8 cellular contexts compared by ENCODE assay signal in genomic region chr9:96418074-96418919, GRCh38. TPM values are rescaled to one million over a fixed set of nuclear protein-coding genes. Genes with fewer than 3 reads are reported as not detected.
DNase-seq lines count a peak whose midpoint lies in the region; ATAC-seq and TF ChIP-seq lines count a peak whose summit lies in the region.

ZNF367 (minus strand) TSS chr9:96418370; CDS start chr9:96418032, 338 bp downstream.

- TF ChIP-seq CTCF in uterus (IDR thresholded peaks at IDR 0.05) = no peak

- peak within 1 kb of the TSS; percentile 89 for H3K4me3 Mint-ChIP-seq in T-helper 17 cell

- no peaks in the 10 kb centered on the region for H3K27me3 Mint-ChIP-seq in T-helper 17 cell

- DNase-seq in NCI-H187 (lab: John Stamatoyannopoulos, UW) = peak; percentile 92
- peak; percentile 80 to 92 (median 89) for DNase-seq in T-helper 17 cell
- peak; percentile 75 to 100 (median 94) for DNase-seq in amygdala (lab: John Stamatoyannopoulos, UW)
- DNase-seq in left ventricle myocardium superior = peak; percentile 99
- DNase-seq in pulmonary artery endothelial cell (ENCODE audit: low read depth, low spot score) = peak; percentile 92
- DNase-seq in uterus = peak; percentile 96 to 97

- peaks cover 23% of the 10 kb centered on the region for H3K4me1 Mint-ChIP-seq in T-helper 17 cell

- peak; percentile 8 to 45 for TF ChIP-seq POLR2A in uterus (IDR thresholded peaks at IDR 0.05)

- peak within 1 kb of the TSS; percentile 81 to 84 for H3K4me3 ChIP-seq in uterus

- H3K4me1 ChIP-seq in uterus = peaks cover 0 to 6% of the 10 kb centered on the region in 2 donors

- H3K27ac ChIP-seq in uterus = peak within 1 kb of the TSS; percentile 99

- intact Hi-C loops in left ventricle myocardium superior (cut with micrococcal nuclease) (no loop called here), uterus (cut with DNase I; ENCODE audit: low total_unique reads) (no loop called here)

- H3K36me3 ChIP-seq in uterus = no peaks in the 10 kb centered on the region

- peak within 1 kb of the TSS; percentile 90 for H3K27ac Mint-ChIP-seq in T-helper 17 cell

- H3K9me3 ChIP-seq in T-helper 17 cell (ENCODE audit: control insufficient read depth, low read length, poor library complexity, severe bottlenecking) (no peaks in the 10 kb centered on the region), uterus (no peaks in the 10 kb centered on the region)

- ATAC-seq in GM18502 (IDR thresholded peaks at IDR 0.05; ENCODE audit: poor library complexity, unreplicated experiment) (peak; percentile 67), HG02943 (IDR thresholded peaks at IDR 0.05; ENCODE audit: low read depth, unreplicated experiment) (peak; percentile 62), T-helper 17 cell (peak; percentile 78), left ventricle myocardium superior (peak; percentile 90)

- no peaks in the 10 kb centered on the region for H3K36me3 Mint-ChIP-seq in T-helper 17 cell (ENCODE audit: low read depth)

- no peaks in the 10 kb centered on the region for H3K27me3 ChIP-seq in uterus

RNA-seq across cellular contexts. Expression of gene ZNF367, which starts in this region (rescaled TPM):
- total RNA-seq in T-helper 17 cell = 1 to 10 TPM; 4.7 to 6.9 TPM
- total RNA-seq in left ventricle myocardium superior = 2.5 TPM
- total RNA-seq in pulmonary artery endothelial cell = 10.0 and 16.8 TPM in 2 replicates
- 10 to 100 TPM in 1 of 4 donors, 1 to 10 TPM in 2, under 1 TPM in 1; 0.26 to 21.2 (median 1.7) TPM for total RNA-seq in uterus

Comparison
In these comparisons a context has a peak if more than half of its experiments do, and no peak if none do; other contexts are left out.
1. Peak in every context shown above with its lines: DNase-seq, ATAC-seq, H3K4me3 ChIP-seq and H3K27ac ChIP-seq.